1 cellular context compared by ENCODE assay signal in the genomic region with DNA sequence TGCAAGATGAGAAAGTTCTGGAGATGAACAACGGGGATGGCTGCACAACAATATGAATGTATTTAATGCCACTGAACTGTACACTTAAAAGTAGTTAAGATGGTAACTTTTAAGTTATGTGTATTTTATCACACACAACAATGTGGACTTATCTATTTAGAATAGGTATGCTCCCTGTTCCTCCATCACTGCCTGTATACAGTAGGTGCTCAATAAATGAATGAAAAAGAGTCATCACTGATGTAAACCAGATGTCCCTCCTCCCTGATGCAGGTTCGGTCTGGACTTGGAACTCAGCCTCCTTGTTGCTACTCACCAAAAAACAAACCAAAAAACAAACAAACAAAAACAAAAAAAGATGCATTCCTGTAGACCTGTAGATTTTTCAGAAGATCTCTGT.
TF ChIP-seq lines count a peak whose summit lies in the region.

No MANE protein-coding gene starts in this region.

TF ChIP-seq in GM12878, 131 proteins besides CTCF, POLR2A, EP300 and RAD21:
- TF ChIP-seq, protein P1, sequence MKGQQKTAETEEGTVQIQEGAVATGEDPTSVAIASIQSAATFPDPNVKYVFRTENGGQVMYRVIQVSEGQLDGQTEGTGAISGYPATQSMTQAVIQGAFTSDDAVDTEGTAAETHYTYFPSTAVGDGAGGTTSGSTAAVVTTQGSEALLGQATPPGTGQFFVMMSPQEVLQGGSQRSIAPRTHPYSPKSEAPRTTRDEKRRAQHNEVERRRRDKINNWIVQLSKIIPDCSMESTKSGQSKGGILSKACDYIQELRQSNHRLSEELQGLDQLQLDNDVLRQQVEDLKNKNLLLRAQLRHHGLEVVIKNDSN (IDR thresholded peaks at IDR 0.05; ENCODE audit: borderline replicate concordance, extremely low read length, insufficient read depth, low read depth, low read length) = no peak
- no peak for TF ChIP-seq IKZF1 (conservative IDR thresholded peaks at IDR 0.05)
- peak; percentile 65; the same call in 1 of the 2 replicates for TF ChIP-seq ZNF217 (IDR thresholded peaks at IDR 0.05)
- no peak for TF ChIP-seq MEF2B (IDR thresholded peaks at IDR 0.05; ENCODE audit: partially characterized antibody, poor library complexity, severe bottlenecking)
- no peak for TF ChIP-seq FOXM1 (IDR thresholded peaks at IDR 0.05; ENCODE audit: low read depth, low read length)
- TF ChIP-seq, protein P2, sequence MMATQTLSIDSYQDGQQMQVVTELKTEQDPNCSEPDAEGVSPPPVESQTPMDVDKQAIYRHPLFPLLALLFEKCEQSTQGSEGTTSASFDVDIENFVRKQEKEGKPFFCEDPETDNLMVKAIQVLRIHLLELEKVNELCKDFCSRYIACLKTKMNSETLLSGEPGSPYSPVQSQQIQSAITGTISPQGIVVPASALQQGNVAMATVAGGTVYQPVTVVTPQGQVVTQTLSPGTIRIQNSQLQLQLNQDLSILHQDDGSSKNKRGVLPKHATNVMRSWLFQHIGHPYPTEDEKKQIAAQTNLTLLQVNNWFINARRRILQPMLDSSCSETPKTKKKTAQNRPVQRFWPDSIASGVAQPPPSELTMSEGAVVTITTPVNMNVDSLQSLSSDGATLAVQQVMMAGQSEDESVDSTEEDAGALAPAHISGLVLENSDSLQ (IDR thresholded peaks at IDR 0.05) = no peak
- no peak for TF ChIP-seq NFXL1 (IDR thresholded peaks at IDR 0.05; ENCODE audit: borderline replicate concordance)
